ENCODE assay signal across 1 cellular context in genomic region chr2:223788826-223789225, GRCh38.
TF ChIP-seq lines count a peak whose summit lies in the region.

No MANE protein-coding gene starts in this region.

TF ChIP-seq in HCT116, 20 proteins besides CTCF, POLR2A, EP300 and RAD21:
- TF ChIP-seq REST (IDR thresholded peaks at IDR 0.05; ENCODE audit: low read depth) (no peak), CBX3 (IDR thresholded peaks at IDR 0.05; ENCODE audit: low read depth) (no peak), SP1 (IDR thresholded peaks at IDR 0.05; ENCODE audit: low read depth) (no peak), SIN3A (IDR thresholded peaks at IDR 0.05; ENCODE audit: low read depth) (no peak), TCF7L2 (IDR thresholded peaks at IDR 0.05; ENCODE audit: borderline replicate concordance, extremely low read depth, insufficient read depth, insufficient read length) (no peak), EZH2phosphoT487 (IDR thresholded peaks at IDR 0.05; ENCODE audit: borderline replicate concordance) (no peak), ELF1 (IDR thresholded peaks at IDR 0.05; ENCODE audit: borderline replicate concordance, low read depth) (no peak), ZBTB33 (IDR thresholded peaks at IDR 0.05; ENCODE audit: extremely low read depth, insufficient replicate concordance, low read length) (no peak), ZFX (IDR thresholded peaks at IDR 0.05) (no peak), ZNF274 (IDR thresholded peaks at IDR 0.05; ENCODE audit: low read depth, low read length) (no peak)
